In genomic region chr3:16286672-16287604, GRCh38 we compare ENCODE assay signal across 11 cellular contexts. TPM values are rescaled to one million over a fixed set of nuclear protein-coding genes. Genes with fewer than 3 reads are reported as not detected.
A peak's percentile ranks its signal among the peaks of the same experiment; 100 is the strongest.
DNase-seq lines count a peak whose midpoint lies in the region; ATAC-seq and TF ChIP-seq lines count a peak whose summit lies in the region.
"Had no signal": no experiment of that assay in that cellular context is flagged by ENCODE, and none has a peak within 500 bp of the region (broad histone marks: within the 10 kb centered on the region; RNA-seq: fewer than 3 reads in every experiment).

No MANE protein-coding gene starts in this region.

- H3K27me3 Mint-ChIP-seq in CD4-positive, alpha-beta memory T cell: no peaks in the 10 kb centered on the region
- no peaks in the 10 kb centered on the region for H3K27me3 Mint-ChIP-seq in natural killer cell treated with Interleukin-12 subunit alpha and Interleukin-12 subunit beta and Interleukin-15 and Interleukin-18, amount 100 ng/mL, for 72 hours

- no peak for TF ChIP-seq CTCF in body of pancreas (IDR thresholded peaks at IDR 0.05)

- TF ChIP-seq POLR2A in body of pancreas (IDR thresholded peaks at IDR 0.05): no peak

- H3K36me3 Mint-ChIP-seq in CD4-positive, alpha-beta memory T cell: peaks cover 10 to 41% of the 10 kb centered on the region in 2 donors
- peaks cover 44 to 75% of the 10 kb centered on the region in 2 donors for H3K36me3 Mint-ChIP-seq in activated naive CD4-positive, alpha-beta T cell treated with anti-CD3 and anti-CD28 coated beads, Interleukin-2, amount 50 U/mL, for 72 hours
- peaks cover 23% of the 10 kb centered on the region for H3K36me3 Mint-ChIP-seq in natural killer cell treated with Interleukin-12 subunit alpha and Interleukin-12 subunit beta and Interleukin-15 and Interleukin-18, amount 100 ng/mL, for 72 hours

- CTCF ChIA-PET in CD4-positive, alpha-beta memory T cell (lab: Charles Lee; ENCODE audit: partially characterized antibody): interaction anchor here (0.8 to 6.5 kb wide), 11 partner anchors 9 to 264 kb away, joined by 3 to 72 read pairs (median 6); partner anchors contain the start of genes DPH3 and OXNAD1

- peak overlapping the region; percentile 93 to 99 (median 98) for H3K4me3 Mint-ChIP-seq in CD4-positive, alpha-beta memory T cell
- peak overlapping the region; percentile 85 for H3K4me3 Mint-ChIP-seq in natural killer cell treated with Interleukin-12 subunit alpha and Interleukin-12 subunit beta and Interleukin-15 and Interleukin-18, amount 100 ng/mL, for 72 hours
- H3K4me3 Mint-ChIP-seq: GM23338 had no signal

- 63 to 84% methylated on average over 6 of the region's 6 CpGs for WGBS in body of pancreas, 2 donors

- H3K36me3 ChIP-seq in CD4-positive, alpha-beta memory T cell (ENCODE audit: insufficient read depth, low read length): no peaks in the 10 kb centered on the region
- peaks cover 0 to 3% of the 10 kb centered on the region in 2 donors for H3K36me3 ChIP-seq in body of pancreas (replicated peaks in 1 of 2; ENCODE audit: insufficient read depth in 1 of 2, low read depth in 2 of 2)

- peaks cover 59% of the 10 kb centered on the region for H3K4me1 ChIP-seq in CD4-positive, alpha-beta memory T cell (ENCODE audit: insufficient read depth, low read length)
- H3K4me1 ChIP-seq in body of pancreas: no peaks in the 10 kb centered on the region

- peak overlapping the region; percentile 94 to 99 (median 96) for H3K27ac Mint-ChIP-seq in CD4-positive, alpha-beta memory T cell
- peak overlapping the region; percentile 84 to 91 for H3K27ac Mint-ChIP-seq in activated naive CD4-positive, alpha-beta T cell treated with anti-CD3 and anti-CD28 coated beads, Interleukin-2, amount 50 U/mL, for 72 hours
- peak overlapping the region; percentile 89 to 90 for H3K27ac Mint-ChIP-seq in natural killer cell treated with Interleukin-12 subunit alpha and Interleukin-12 subunit beta and Interleukin-15 and Interleukin-18, amount 100 ng/mL, for 72 hours
- H3K27ac Mint-ChIP-seq: GM23338 had no signal

- no peaks in the 10 kb centered on the region for H3K9me3 Mint-ChIP-seq in CD4-positive, alpha-beta memory T cell
- peaks cover 0 to 4% of the 10 kb centered on the region in 2 donors for H3K9me3 Mint-ChIP-seq in activated naive CD4-positive, alpha-beta T cell treated with anti-CD3 and anti-CD28 coated beads, Interleukin-2, amount 50 U/mL, for 72 hours
- no peaks in the 10 kb centered on the region for H3K9me3 Mint-ChIP-seq in natural killer cell treated with Interleukin-12 subunit alpha and Interleukin-12 subunit beta and Interleukin-15 and Interleukin-18, amount 100 ng/mL, for 72 hours
- H3K9me3 Mint-ChIP-seq: GM23338 had no signal

- no peak for DNase-seq in CD4-positive, alpha-beta memory T cell
- no peak for DNase-seq in activated naive CD4-positive, alpha-beta T cell treated with anti-CD3 and anti-CD28 coated beads, Interleukin-2, amount 50 U/mL, for 72 hours (ENCODE audit: low spot score in 2 of 2)
- no peak for DNase-seq in natural killer cell treated with Interleukin-12 subunit alpha and Interleukin-12 subunit beta and Interleukin-15 and Interleukin-18, amount 100 ng/mL, for 72 hours (ENCODE audit: low spot score)
- no peak for DNase-seq in NCI-H146 treated with DMSO at 0.1 percent for 48 hours (lab: John Stamatoyannopoulos, UW; ENCODE audit: unreplicated experiment)
- no peak for DNase-seq in body of pancreas
- DNase-seq: DMS79 treated with DMSO at 0.1 percent for 48 hours, NCI-H1092 had no signal

- H3K27me3 ChIP-seq in CD4-positive, alpha-beta memory T cell (ENCODE audit: insufficient read depth, low read length): no peaks in the 10 kb centered on the region
- no peaks in the 10 kb centered on the region for H3K27me3 ChIP-seq in body of pancreas

- peak overlapping the region; percentile 76 for H3K27ac ChIP-seq in CD4-positive, alpha-beta memory T cell (ENCODE audit: low read depth, low read length)
- H3K27ac ChIP-seq in body of pancreas: no peak overlapping the region

- no peaks in the 10 kb centered on the region for H3K9me3 ChIP-seq in CD4-positive, alpha-beta memory T cell (ENCODE audit: control insufficient read depth in 1 of 2, low read length in 2 of 2)
- H3K9me3 ChIP-seq in body of pancreas: no peaks in the 10 kb centered on the region

- peak; percentile 23 for ATAC-seq in HG02852 (IDR thresholded peaks at IDR 0.05; ENCODE audit: unreplicated experiment)
- peak; percentile 4 to 7 for ATAC-seq in activated naive CD4-positive, alpha-beta T cell treated with anti-CD3 and anti-CD28 coated beads, Interleukin-2, amount 50 U/mL, for 72 hours
- no peak for ATAC-seq in natural killer cell treated with Interleukin-12 subunit alpha and Interleukin-12 subunit beta and Interleukin-15 and Interleukin-18, amount 100 ng/mL, for 72 hours
- no peak for ATAC-seq in HG02623 (IDR thresholded peaks at IDR 0.05; ENCODE audit: unreplicated experiment)
- no peak for ATAC-seq in body of pancreas
- ATAC-seq in HG03139 (IDR thresholded peaks at IDR 0.05; ENCODE audit: unreplicated experiment): no peak
- ATAC-seq: GM23338 had no signal

- H3K4me1 Mint-ChIP-seq in CD4-positive, alpha-beta memory T cell: peaks cover 51 to 78% (median 69%) of the 10 kb centered on the region in 4 donors
- peaks cover 66 to 80% of the 10 kb centered on the region in 2 donors for H3K4me1 Mint-ChIP-seq in natural killer cell treated with Interleukin-12 subunit alpha and Interleukin-12 subunit beta and Interleukin-15 and Interleukin-18, amount 100 ng/mL, for 72 hours (ENCODE audit: low read depth in 2 of 2)
- H3K4me1 Mint-ChIP-seq: GM23338 had no signal

- POLR2A ChIA-PET in CD4-positive, alpha-beta memory T cell (lab: Charles Lee; ENCODE audit: partially characterized antibody): interaction anchor here (0.9 to 5.7 kb wide), 24 partner anchors 9 to 1081 kb away, joined by 3 to 109 read pairs (median 5); partner anchors contain the start of genes CAPN7, DPH3, OXNAD1 and PLCL2

- H3K4me3 ChIP-seq in CD4-positive, alpha-beta memory T cell (ENCODE audit: low read length in 2 of 2): peak overlapping the region; percentile 68 to 89
- H3K4me3 ChIP-seq in body of pancreas: no peak overlapping the region
- H3K4me3 ChIP-seq: GM23338 had no signal

- intact Hi-C loops in CD4-positive, alpha-beta memory T cell (cut with micrococcal nuclease): loop anchor here (1.0 to 5.0 kb wide), 6 partner anchors 17 to 264 kb away; partner anchors contain the start of gene OXNAD1
- intact Hi-C loops in body of pancreas (cut with DNase I): no loop called here

RNA-seq across cellular contexts. Expression of gene OXNAD1, which starts 21.9 kb away (rescaled TPM):
- total RNA-seq in CD4-positive, alpha-beta memory T cell: 10 to 100 TPM; 78.5 to 84.7 TPM
- 10 to 100 TPM; 61.7 to 68.0 TPM for polyA plus RNA-seq in CD4-positive, alpha-beta memory T cell
- total RNA-seq in activated naive CD4-positive, alpha-beta T cell treated with anti-CD3 and anti-CD28 coated beads, Interleukin-2, amount 50 U/mL, for 72 hours: 10 to 100 TPM; 47.7 to 53.9 TPM
- total RNA-seq in natural killer cell treated with Interleukin-12 subunit alpha and Interleukin-12 subunit beta and Interleukin-15 and Interleukin-18, amount 100 ng/mL, for 72 hours: 10 to 100 TPM; 16.0 to 31.4 TPM
- 10 to 100 TPM; 13.5 to 18.8 TPM for total RNA-seq in body of pancreas

RNA-seq across cellular contexts. Expression of gene DPH3, which starts 22.2 kb away (rescaled TPM):
- total RNA-seq in CD4-positive, alpha-beta memory T cell: 10 to 100 TPM; 15.2 to 15.4 TPM
- 10 to 100 TPM; 19.6 to 39.7 TPM for polyA plus RNA-seq in CD4-positive, alpha-beta memory T cell
- total RNA-seq in activated naive CD4-positive, alpha-beta T cell treated with anti-CD3 and anti-CD28 coated beads, Interleukin-2, amount 50 U/mL, for 72 hours: 10 to 100 TPM; 15.2 to 23.9 TPM
- 10 to 100 TPM; 24.4 to 25.7 TPM for total RNA-seq in natural killer cell treated with Interleukin-12 subunit alpha and Interleukin-12 subunit beta and Interleukin-15 and Interleukin-18, amount 100 ng/mL, for 72 hours
- total RNA-seq in body of pancreas: 1 to 10 TPM; 4.9 TPM

Comparison
In these comparisons a context has a peak if more than half of its experiments do, and no peak if none do; other contexts are left out.
1. H3K4me3 ChIP-seq: peak in CD4-positive, alpha-beta memory T cell (2 of 2); none in body of pancreas (0 of 2).
2. ATAC-seq: peak in HG02852 (single experiment) and activated naive CD4-positive, alpha-beta T cell treated with anti-CD3 and anti-CD28 coated beads, Interleukin-2, amount 50 U/mL, for 72 hours (2 of 2); none in natural killer cell treated with Interleukin-12 subunit alpha and Interleukin-12 subunit beta and Interleukin-15 and Interleukin-18, amount 100 ng/mL, for 72 hours (0 of 2), HG02623 (single experiment), body of pancreas (single experiment) and HG03139 (single experiment).
3. Peak in every context shown above with its lines, with median percentiles within 50 percentile points of each other: H3K27ac Mint-ChIP-seq.